In genomic region chr17:68290268-68290954, GRCh38 we compare ENCODE assay signal across 8 cellular contexts. TPM values are rescaled to one million over a fixed set of nuclear protein-coding genes. Genes with fewer than 3 reads are reported as not detected.
DNase-seq lines count a peak whose midpoint lies in the region; ATAC-seq, FAIRE-seq and TF ChIP-seq lines count a peak whose summit lies in the region.

No MANE protein-coding gene starts in this region.

- H3K56ac ChIP-seq in H1 (replicated peaks; ENCODE audit: insufficient read length, low read depth, low read length) = no peak overlapping the region

- no peak overlapping the region for H3K14ac ChIP-seq in H1 (ENCODE audit: insufficient read length)

- H3K23me2 ChIP-seq in H1 (ENCODE audit: low read depth, low read length) = peaks cover 22% of the 10 kb centered on the region

- TF ChIP-seq RAD21 in H1 (IDR thresholded peaks at IDR 0.05 in 1 of 2, conservative IDR thresholded peaks at IDR 0.05 in 1 of 2; ENCODE audit: low read depth in 2 of 2, low read length in 2 of 2) = no peak; a peak in 1 of 4 replicates

- H4K8ac ChIP-seq in H1 (ENCODE audit: extremely low read depth, insufficient read depth, low read length) = no peak overlapping the region

- peaks cover 45 to 81% (median 58%) of the 10 kb centered on the region in 4 donors for H3K4me1 Mint-ChIP-seq in CD4-positive, alpha-beta memory T cell
- peaks cover 61% of the 10 kb centered on the region for H3K4me1 Mint-ChIP-seq in activated CD4-positive, alpha-beta memory T cell treated with anti-CD3 and anti-CD28 coated beads, Interleukin-2, amount 10 ng/mL, durations not matched to agents 7 days and 5 days
- H3K4me1 Mint-ChIP-seq in naive thymus-derived CD4-positive, alpha-beta T cell = peaks cover 34 to 78% (median 60%) of the 10 kb centered on the region in 7 donors

- no peak overlapping the region for H2AK5ac ChIP-seq in H1 (ENCODE audit: low read depth, low read length)

- intact Hi-C loops in CD4-positive, alpha-beta memory T cell (cut with micrococcal nuclease) = loop anchor here (2.0 to 5.0 kb wide), 3 partner anchors 28 to 108 kb away; partner anchors contain the start of gene AMZ2
- intact Hi-C loops in naive thymus-derived CD4-positive, alpha-beta T cell (cut with micrococcal nuclease) = loop anchor here (2.0 to 5.0 kb wide), 3 partner anchors 52 to 463 kb away; partner anchors contain the start of gene BPTF (in 1 of the 2)

- no peak for FAIRE-seq in H1 (lab: Jason Lieb, UNC)

- no peaks in the 10 kb centered on the region for H3K9me3 Mint-ChIP-seq in CD4-positive, alpha-beta memory T cell
- H3K9me3 Mint-ChIP-seq in activated CD4-positive, alpha-beta memory T cell treated with anti-CD3 and anti-CD28 coated beads, Interleukin-2, amount 10 ng/mL, durations not matched to agents 7 days and 5 days = no peaks in the 10 kb centered on the region
- peaks cover 0 to 3% (median 0%) of the 10 kb centered on the region in 11 donors for H3K9me3 Mint-ChIP-seq in naive thymus-derived CD4-positive, alpha-beta T cell

- no peaks in the 10 kb centered on the region for H3K79me2 ChIP-seq in H1 (ENCODE audit: control insufficient read depth in 1 of 2, insufficient read depth in 2 of 2, low read length in 2 of 2)

- H3K4me1 ChIP-seq in CD4-positive, alpha-beta memory T cell (ENCODE audit: insufficient read depth, low read length) = peaks cover 62% of the 10 kb centered on the region
- peaks cover 14 to 27% (median 22%) of the 10 kb centered on the region in 4 experiments; a peak in 6 of 7 replicates for H3K4me1 ChIP-seq in H1 (replicated peaks in 1 of 4; ENCODE audit: control insufficient read depth in 3 of 4, insufficient read depth in 4 of 4, low read length in 3 of 4)
- peaks cover 40 to 41% of the 10 kb centered on the region in 2 donors for H3K4me1 ChIP-seq in naive thymus-derived CD4-positive, alpha-beta T cell (ENCODE audit: control insufficient read depth in 2 of 2, insufficient read depth in 2 of 2, low read length in 2 of 2)
- peaks cover 46% of the 10 kb centered on the region for H3K4me1 ChIP-seq in suprapubic skin

- H3K4me3 ChIP-seq in CD4-positive, alpha-beta memory T cell (ENCODE audit: low read length in 2 of 2) = peak overlapping the region; percentile 83 to 90
- peak overlapping the region; percentile 63 for H3K4me3 ChIP-seq in Jurkat, Clone E6-1 (ENCODE audit: low read length)
- H3K4me3 ChIP-seq in H1 (ENCODE audit: extremely low read depth in 1 of 4, insufficient read depth in 2 of 4, low read depth in 3 of 4, low read length in 4 of 4) (peak overlapping the region; percentile 41 to 73 (median 63)), suprapubic skin (peak overlapping the region; percentile 83)
- peak overlapping the region; percentile 92 for H3K4me3 ChIP-seq in naive thymus-derived CD4-positive, alpha-beta T cell (ENCODE audit: low read length)

- H3K27ac ChIP-seq in CD4-positive, alpha-beta memory T cell (ENCODE audit: low read depth, low read length) = peak overlapping the region; percentile 90
- H3K27ac ChIP-seq in H1 (ENCODE audit: low read depth, low read length) = no peak overlapping the region
- peak overlapping the region; percentile 95 for H3K27ac ChIP-seq in naive thymus-derived CD4-positive, alpha-beta T cell (ENCODE audit: low read depth, low read length)
- peak overlapping the region; percentile 85 for H3K27ac ChIP-seq in suprapubic skin

- H2BK5ac ChIP-seq in H1 (ENCODE audit: low read depth, low read length) = no peak overlapping the region

- H3K18ac ChIP-seq in H1 (ENCODE audit: extremely low read depth, low read length) = no peak overlapping the region

- H3K4ac ChIP-seq in H1 (replicated peaks; ENCODE audit: insufficient read length, low read depth, low read length) = no peak overlapping the region

- POLR2A ChIA-PET in CD4-positive, alpha-beta memory T cell (lab: Charles Lee; ENCODE audit: partially characterized antibody) = interaction anchor here (0.6 to 9.3 kb wide), 44 partner anchors 11 to 271 kb away, joined by 3 to 151 read pairs (median 11); partner anchors contain the start of genes AMZ2 and WIPI1
- POLR2A ChIA-PET in activated CD4-positive, alpha-beta memory T cell treated with anti-CD3 and anti-CD28 coated beads, Interleukin-2, amount 10 ng/mL, durations not matched to agents 7 days and 5 days (lab: Charles Lee) = interaction anchor here (0.6 to 8.6 kb wide), 41 partner anchors 10 to 465 kb away, joined by 3 to 158 read pairs (median 6); partner anchors contain the start of genes AMZ2, BPTF and WIPI1
- POLR2A ChIA-PET in H1 (lab: Charles Lee; ENCODE audit: partially characterized antibody) = interaction anchor here (0.7 to 3.6 kb wide), 8 partner anchors 10 to 151 kb away, joined by 3 to 18 read pairs (median 4); no protein-coding TSS in a partner anchor
- POLR2A ChIA-PET in naive thymus-derived CD4-positive, alpha-beta T cell (lab: Charles Lee) = interaction anchor here (0.6 to 6.7 kb wide), 35 partner anchors 9 to 172 kb away, joined by 3 to 84 read pairs (median 8); partner anchors contain the start of genes AMZ2 and WIPI1

- 4% methylated on average over 48 of the region's 50 CpGs; no CpG with 5 or more reads in 1 of the 2 experiments for WGBS in H1 (ENCODE audit: extremely low coverage in 1 of 2, insufficient coverage in 1 of 2, insufficient read length in 1 of 2, insufficient replicate concordance in 2 of 2, low coverage in 1 of 2, low lambda C conversion rate in 2 of 2, missing lambda C conversion rate in 1 of 2), 2 experiments
- WGBS in suprapubic skin = under 1% methylated on average over 31 of the region's 50 CpGs

- peak; percentile 72 to 83 (median 80) for DNase-seq in CD4-positive, alpha-beta memory T cell
- peak; percentile 65 for DNase-seq in Jurkat, Clone E6-1 (ENCODE audit: low read depth, low spot score)
- DNase-seq in activated CD4-positive, alpha-beta memory T cell treated with anti-CD3 and anti-CD28 coated beads, Interleukin-2, amount 10 ng/mL, durations not matched to agents 7 days and 5 days = peak; percentile 69
- DNase-seq in H1 (ENCODE audit: low read depth in 1 of 2, low spot score in 2 of 2) = peak in 1 of 2 experiments; percentile 71
- peak; percentile 38 to 75 (median 72) for DNase-seq in naive thymus-derived CD4-positive, alpha-beta T cell
- no peak for DNase-seq in suprapubic skin (ENCODE audit: low spot score in 2 of 2)

- H3K36me3 ChIP-seq in CD4-positive, alpha-beta memory T cell (ENCODE audit: insufficient read depth, low read length) = no peaks in the 10 kb centered on the region
- no peaks in the 10 kb centered on the region for H3K36me3 ChIP-seq in H1 (ENCODE audit: control insufficient read depth in 2 of 4, insufficient read depth in 4 of 4, low read length in 3 of 4)
- H3K36me3 ChIP-seq in naive thymus-derived CD4-positive, alpha-beta T cell (ENCODE audit: control insufficient read depth in 2 of 3, insufficient read depth in 3 of 3, low read length in 3 of 3) = no peaks in the 10 kb centered on the region
- no peaks in the 10 kb centered on the region for H3K36me3 ChIP-seq in suprapubic skin

- CTCF ChIA-PET in CD4-positive, alpha-beta memory T cell (lab: Charles Lee; ENCODE audit: partially characterized antibody) = interaction anchor here (0.7 to 5.4 kb wide), 12 partner anchors 12 to 168 kb away, joined by 3 to 21 read pairs (median 3); no protein-coding TSS in a partner anchor
- CTCF ChIA-PET in activated CD4-positive, alpha-beta memory T cell treated with anti-CD3 and anti-CD28 coated beads, Interleukin-2, amount 10 ng/mL, durations not matched to agents 7 days and 5 days (lab: Charles Lee) = interaction anchor here (0.6 to 5.0 kb wide), 11 partner anchors 22 to 146 kb away, joined by 3 to 33 read pairs (median 5); no protein-coding TSS in a partner anchor
- CTCF ChIA-PET in H1 (lab: Charles Lee; ENCODE audit: partially characterized antibody) = interaction anchor here (0.9 to 3.5 kb wide), 5 partner anchors 15 to 141 kb away, joined by 3 to 17 read pairs (median 11); no protein-coding TSS in a partner anchor
- CTCF ChIA-PET in naive thymus-derived CD4-positive, alpha-beta T cell (lab: Charles Lee) = interaction anchor here (1.7 to 2.6 kb wide), 2 partner anchors 28 to 142 kb away, joined by 6 to 10 read pairs; no protein-coding TSS in a partner anchor

- H4K91ac ChIP-seq in H1 (replicated peaks; ENCODE audit: insufficient read length, low read length) = no peak overlapping the region

- peak overlapping the region; percentile 96 to 100 (median 99) for H3K4me3 Mint-ChIP-seq in CD4-positive, alpha-beta memory T cell
- H3K4me3 Mint-ChIP-seq in activated CD4-positive, alpha-beta memory T cell treated with anti-CD3 and anti-CD28 coated beads, Interleukin-2, amount 10 ng/mL, durations not matched to agents 7 days and 5 days = peak overlapping the region; percentile 87
- peak overlapping the region; percentile 88 to 100 (median 97) for H3K4me3 Mint-ChIP-seq in naive thymus-derived CD4-positive, alpha-beta T cell

- no peaks in the 10 kb centered on the region for H3K79me1 ChIP-seq in H1 (ENCODE audit: low read depth, low read length)

- no peak overlapping the region for H3K9ac ChIP-seq in H1 (replicated peaks in 1 of 4; ENCODE audit: extremely low read depth in 1 of 4, low read depth in 3 of 4, low read length in 3 of 4)

- peaks cover 0 to 3% of the 10 kb centered on the region in 2 experiments for H4K20me1 ChIP-seq in H1 (replicated peaks in 1 of 2; ENCODE audit: control insufficient read depth in 1 of 2, insufficient read depth in 2 of 2, low read length in 2 of 2)

- H3K27me3 ChIP-seq in CD4-positive, alpha-beta memory T cell (ENCODE audit: insufficient read depth, low read length) = no peaks in the 10 kb centered on the region
- peaks cover 8 to 25% (median 24%) of the 10 kb centered on the region in 4 experiments for H3K27me3 ChIP-seq in H1 (replicated peaks in 1 of 4; ENCODE audit: control insufficient read depth in 3 of 4, extremely low read depth in 1 of 4, insufficient read depth in 3 of 4, low read length in 3 of 4)
- no peaks in the 10 kb centered on the region for H3K27me3 ChIP-seq in naive thymus-derived CD4-positive, alpha-beta T cell (ENCODE audit: control insufficient read depth in 2 of 2, insufficient read depth in 2 of 2, low read length in 2 of 2)
- no peaks in the 10 kb centered on the region for H3K27me3 ChIP-seq in suprapubic skin

- H2AFZ ChIP-seq in H1 (ENCODE audit: low read length) = no peak overlapping the region

- H3K36me3 Mint-ChIP-seq in CD4-positive, alpha-beta memory T cell = peaks cover 0 to 6% of the 10 kb centered on the region in 2 donors
- peaks cover 32% of the 10 kb centered on the region for H3K36me3 Mint-ChIP-seq in activated CD4-positive, alpha-beta memory T cell treated with anti-CD3 and anti-CD28 coated beads, Interleukin-2, amount 10 ng/mL, durations not matched to agents 7 days and 5 days (ENCODE audit: low read depth)
- peaks cover 0 to 14% (median 0%) of the 10 kb centered on the region in 5 donors for H3K36me3 Mint-ChIP-seq in naive thymus-derived CD4-positive, alpha-beta T cell

- H2BK120ac ChIP-seq in H1 (replicated peaks; ENCODE audit: low read depth, low read length) = no peak overlapping the region

- peak; percentile 4 for ATAC-seq in naive thymus-derived CD4-positive, alpha-beta T cell
- ATAC-seq in HG02840 (IDR thresholded peaks at IDR 0.05; ENCODE audit: low FRiP score, unreplicated experiment) (no peak), HG02642 (IDR thresholded peaks at IDR 0.05; ENCODE audit: poor library complexity, unreplicated experiment) (no peak)

- no peak overlapping the region for H2BK20ac ChIP-seq in H1 (ENCODE audit: low read length)

- H3K27me3 Mint-ChIP-seq in CD4-positive, alpha-beta memory T cell = no peaks in the 10 kb centered on the region
- no peaks in the 10 kb centered on the region for H3K27me3 Mint-ChIP-seq in activated CD4-positive, alpha-beta memory T cell treated with anti-CD3 and anti-CD28 coated beads, Interleukin-2, amount 10 ng/mL, durations not matched to agents 7 days and 5 days
- H3K27me3 Mint-ChIP-seq in naive thymus-derived CD4-positive, alpha-beta T cell = peaks cover 0 to 11% (median 0%) of the 10 kb centered on the region in 5 donors

- TF ChIP-seq EP300 in H1 (IDR thresholded peaks at IDR 0.05; ENCODE audit: borderline replicate concordance in 1 of 2, low read depth in 2 of 2, low read length in 2 of 2) (no peak), suprapubic skin (IDR thresholded peaks at IDR 0.05) (no peak)

- no peak overlapping the region for H2BK12ac ChIP-seq in H1 (ENCODE audit: low read depth, low read length)

- no peak overlapping the region for H3K23ac ChIP-seq in H1 (ENCODE audit: insufficient read length)

- TF ChIP-seq POLR2A in H1 (IDR thresholded peaks at IDR 0.05; ENCODE audit: control extremely low read depth in 1 of 2, low read depth in 2 of 2, low read length in 2 of 2) (no peak), suprapubic skin (IDR thresholded peaks at IDR 0.05) (no peak)

- peak overlapping the region; percentile 68 to 83 for H3K4me2 ChIP-seq in H1 (ENCODE audit: insufficient read depth in 1 of 2, low read depth in 2 of 2, low read length in 2 of 2)

- H2BK15ac ChIP-seq in H1 (ENCODE audit: low read length) = no peak overlapping the region

- peak overlapping the region; percentile 99 to 100 (median 99) for H3K27ac Mint-ChIP-seq in CD4-positive, alpha-beta memory T cell
- H3K27ac Mint-ChIP-seq in activated CD4-positive, alpha-beta memory T cell treated with anti-CD3 and anti-CD28 coated beads, Interleukin-2, amount 10 ng/mL, durations not matched to agents 7 days and 5 days = peak overlapping the region; percentile 99
- peak overlapping the region; percentile 92 to 100 (median 98) for H3K27ac Mint-ChIP-seq in naive thymus-derived CD4-positive, alpha-beta T cell

- no peak overlapping the region for H4K5ac ChIP-seq in H1 (ENCODE audit: insufficient read length, low read depth, low read length)

- no peaks in the 10 kb centered on the region for H3K9me3 ChIP-seq in CD4-positive, alpha-beta memory T cell (ENCODE audit: control insufficient read depth in 1 of 2, low read length in 2 of 2)
- H3K9me3 ChIP-seq in H1 (ENCODE audit: insufficient read depth in 2 of 2, low read depth in 1 of 2, low read length in 1 of 2) (no peaks in the 10 kb centered on the region), suprapubic skin (no peaks in the 10 kb centered on the region)
- no peaks in the 10 kb centered on the region for H3K9me3 ChIP-seq in naive thymus-derived CD4-positive, alpha-beta T cell (ENCODE audit: control insufficient read depth in 2 of 3, low read length in 3 of 3)

- TF ChIP-seq CTCF in H1 (IDR thresholded peaks at IDR 0.05; ENCODE audit: control extremely low read depth in 1 of 3, insufficient read depth in 1 of 3, low read depth in 1 of 3, low read length in 3 of 3) (no peak), suprapubic skin (IDR thresholded peaks at IDR 0.05) (no peak)

RNA-seq across cellular contexts. Expression of gene SLC16A6, which starts 0.5 kb away (rescaled TPM):
- 1 to 10 TPM; 6.9 to 7.4 TPM for total RNA-seq in CD4-positive, alpha-beta memory T cell
- 1 to 10 TPM; 1.7 to 2.0 TPM for polyA plus RNA-seq in CD4-positive, alpha-beta memory T cell
- not detected for polyA plus RNA-seq in Jurkat, Clone E6-1 (2012; ENCODE audit: insufficient read depth, insufficient read length)
- 10 to 100 TPM; 10.4 to 10.8 TPM for total RNA-seq in activated CD4-positive, alpha-beta memory T cell treated with anti-CD3 and anti-CD28 coated beads, Interleukin-2, amount 10 ng/mL, durations not matched to agents 7 days and 5 days
- total RNA-seq in H1 (2021; fragmentation: NEBNext Ultra II Directional; extraction: Animal tissue kit (Norgen Biotek cat#: 25700)) = 0.08 and 0.22 TPM in 2 replicates
- 0.13 and 0.17 TPM in 2 replicates for polyA plus RNA-seq in H1 (2011; rRNA removed)
- 0.28 TPM for polyA plus RNA-seq in H1 (2011; cell fraction: cytosol; rRNA removed)
- polyA plus RNA-seq in H1 (2011; cell fraction: nucleus; rRNA removed) = 0.11 TPM
- polyA plus RNA-seq in H1 (2012, experiment 1 of 2) = 0.08 to 0.09 TPM in 2 of 4 replicates, not detected in the others
- 0.10 TPM for polyA plus RNA-seq in H1 (2012, experiment 2 of 2)
- 0.04 TPM for polyA plus RNA-seq in H1 (2013, experiment 1 of 2)
- 0.04 TPM for polyA plus RNA-seq in H1 (2013, experiment 2 of 2)
- polyA minus RNA-seq in H1 (2011; rRNA and poly(A)+ RNA removed) = 0.54 TPM in 1 of 2 replicates, not detected in the other
- not detected for polyA minus RNA-seq in H1 (2011; cell fraction: cytosol; rRNA and poly(A)+ RNA removed)
- 0.50 TPM for polyA minus RNA-seq in H1 (2011; cell fraction: nucleus; rRNA and poly(A)+ RNA removed)
- total RNA-seq in naive thymus-derived CD4-positive, alpha-beta T cell = 10 to 100 TPM in 1 of 5 experiments, 1 to 10 TPM in 4; 4.0 to 12.5 (median 6.8) TPM
- 1 to 10 TPM in 1 of 2 donors, under 1 TPM in 1; 0.74 to 1.1 TPM for polyA plus RNA-seq in naive thymus-derived CD4-positive, alpha-beta T cell
- total RNA-seq in suprapubic skin = 1 to 10 TPM; 2.7 to 10.0 (median 5.1) TPM

RNA-seq across cellular contexts. Expression of gene ARSG, which starts 0.9 kb away (rescaled TPM):
- total RNA-seq in CD4-positive, alpha-beta memory T cell = 10 to 100 TPM; 13.6 to 19.1 TPM
- polyA plus RNA-seq in CD4-positive, alpha-beta memory T cell = 10 to 100 TPM; 10.4 to 12.6 TPM
- polyA plus RNA-seq in Jurkat, Clone E6-1 (2012; ENCODE audit: insufficient read depth, insufficient read length) = 4.5 TPM
- 10 to 100 TPM; 13.5 to 16.8 TPM for total RNA-seq in activated CD4-positive, alpha-beta memory T cell treated with anti-CD3 and anti-CD28 coated beads, Interleukin-2, amount 10 ng/mL, durations not matched to agents 7 days and 5 days
- total RNA-seq in H1 (2021; fragmentation: NEBNext Ultra II Directional; extraction: Animal tissue kit (Norgen Biotek cat#: 25700)) = 3.6 and 4.0 TPM in 2 replicates
- 3.3 and 4.3 TPM in 2 replicates for polyA plus RNA-seq in H1 (2011; rRNA removed)
- 3.4 TPM for polyA plus RNA-seq in H1 (2011; cell fraction: cytosol; rRNA removed)
- polyA plus RNA-seq in H1 (2011; cell fraction: nucleus; rRNA removed) = 5.4 TPM
- 1.5 to 2.9 TPM (median 2.5 TPM) in 4 replicates for polyA plus RNA-seq in H1 (2012, experiment 1 of 2)
- 1.3 TPM for polyA plus RNA-seq in H1 (2012, experiment 2 of 2)
- polyA plus RNA-seq in H1 (2013, experiment 1 of 2) = 1.3 TPM
- polyA plus RNA-seq in H1 (2013, experiment 2 of 2) = 2.0 TPM
- polyA minus RNA-seq in H1 (2011; rRNA and poly(A)+ RNA removed) = 13.2 and 16.1 TPM in 2 replicates
- polyA minus RNA-seq in H1 (2011; cell fraction: cytosol; rRNA and poly(A)+ RNA removed) = 3.5 TPM
- 13.3 TPM for polyA minus RNA-seq in H1 (2011; cell fraction: nucleus; rRNA and poly(A)+ RNA removed)
- total RNA-seq in naive thymus-derived CD4-positive, alpha-beta T cell = 10 to 100 TPM in 4 of 5 experiments, 1 to 10 TPM in 1; 7.3 to 20.0 (median 13.2) TPM
- polyA plus RNA-seq in naive thymus-derived CD4-positive, alpha-beta T cell = 1 to 10 TPM; 7.9 to 8.5 TPM
- 10 to 100 TPM in 3 of 4 donors, 1 to 10 TPM in 1; 7.7 to 12.7 (median 10.7) TPM for total RNA-seq in suprapubic skin

RNA-seq across cellular contexts. Expression of gene AMZ2, which starts 42.6 kb away (rescaled TPM):
- 10 to 100 TPM; 66.1 to 81.2 TPM for total RNA-seq in CD4-positive, alpha-beta memory T cell
- 100 to 1,000 TPM; 114 to 161 TPM for polyA plus RNA-seq in CD4-positive, alpha-beta memory T cell
- 104 TPM for polyA plus RNA-seq in Jurkat, Clone E6-1 (2012; ENCODE audit: insufficient read depth, insufficient read length)
- total RNA-seq in activated CD4-positive, alpha-beta memory T cell treated with anti-CD3 and anti-CD28 coated beads, Interleukin-2, amount 10 ng/mL, durations not matched to agents 7 days and 5 days = 100 to 1,000 TPM; 106 to 121 TPM
- total RNA-seq in H1 (2021; fragmentation: NEBNext Ultra II Directional; extraction: Animal tissue kit (Norgen Biotek cat#: 25700)) = 66.4 and 71.0 TPM in 2 replicates
- polyA plus RNA-seq in H1 (2011; rRNA removed) = 37.7 and 49.5 TPM in 2 replicates
- 51.8 TPM for polyA plus RNA-seq in H1 (2011; cell fraction: cytosol; rRNA removed)
- polyA plus RNA-seq in H1 (2011; cell fraction: nucleus; rRNA removed) = 33.2 TPM
- polyA plus RNA-seq in H1 (2012, experiment 1 of 2) = 41.9 to 66.4 TPM (median 42.7 TPM) in 4 replicates
- polyA plus RNA-seq in H1 (2012, experiment 2 of 2) = 27.4 TPM
- polyA plus RNA-seq in H1 (2013, experiment 1 of 2) = 104 TPM
- 114 TPM for polyA plus RNA-seq in H1 (2013, experiment 2 of 2)
- polyA minus RNA-seq in H1 (2011; rRNA and poly(A)+ RNA removed) = 21.5 and 37.8 TPM in 2 replicates
- polyA minus RNA-seq in H1 (2011; cell fraction: cytosol; rRNA and poly(A)+ RNA removed) = 12.8 TPM
- 31.9 TPM for polyA minus RNA-seq in H1 (2011; cell fraction: nucleus; rRNA and poly(A)+ RNA removed)
- 10 to 100 TPM; 47.6 to 85.5 (median 73.8) TPM for total RNA-seq in naive thymus-derived CD4-positive, alpha-beta T cell
- 100 to 1,000 TPM in 1 of 2 donors, 10 to 100 TPM in 1; 98.4 to 103 TPM for polyA plus RNA-seq in naive thymus-derived CD4-positive, alpha-beta T cell
- total RNA-seq in suprapubic skin = 10 to 100 TPM; 35.8 to 47.1 (median 41.5) TPM

Comparison
In these comparisons a context has a peak if more than half of its experiments do, and no peak if none do; other contexts are left out.
1. DNase-seq: peak in CD4-positive, alpha-beta memory T cell (5 of 5), Jurkat, Clone E6-1 (single experiment), activated CD4-positive, alpha-beta memory T cell treated with anti-CD3 and anti-CD28 coated beads, Interleukin-2, amount 10 ng/mL, durations not matched to agents 7 days and 5 days (single experiment) and naive thymus-derived CD4-positive, alpha-beta T cell (9 of 9); none in suprapubic skin (0 of 2).
2. Peak in every context shown above with its lines, with median percentiles within 50 percentile points of each other: H3K4me3 ChIP-seq, H3K27ac Mint-ChIP-seq and H3K4me3 Mint-ChIP-seq.